33 cellular contexts compared by ENCODE assay signal in genomic region chr11:48167380-48167779, GRCh38. TPM values are rescaled to one million over a fixed set of nuclear protein-coding genes. Genes with fewer than 3 reads are reported as not detected.
"Had no signal": no experiment of that assay in that cellular context is flagged by ENCODE, and none has a peak within 500 bp of the region (broad histone marks: within the 10 kb centered on the region; RNA-seq: fewer than 3 reads in every experiment).

No MANE protein-coding gene starts in this region.

- H3K27me3 Mint-ChIP-seq: activated naive CD8-positive, alpha-beta T cell; progenitor cell of endocrine pancreas; stimulated activated naive CD8-positive, alpha-beta T cell treated with anti-CD3 and anti-CD28 coated beads, Interleukin-15, Interleukin-2, amounts not matched to agents 100 ng/mL and 50 ng/mL, for 24 hours had no signal

- H3K4me3 Mint-ChIP-seq: activated naive CD8-positive, alpha-beta T cell; activated T-cell treated with anti-CD3 and anti-CD28 coated beads, Interleukin-2, amount 50 U/mL, for 4 hours; endodermal cell; immature natural killer cell; natural killer cell; stimulated activated naive CD8-positive, alpha-beta T cell treated with anti-CD3 and anti-CD28 coated beads, Interleukin-15, Interleukin-2, amounts not matched to agents 100 ng/mL and 50 ng/mL, for 24 hours; T-helper 1 cell treated with Interleukin-12 subunit alpha and Interleukin-12 subunit beta and Interleukin-4 antibody, amounts not matched to agents 30 μg/mL and 1 μg/mL, for 36 hours had no signal

- ATAC-seq: activated T-cell treated with anti-CD3 and anti-CD28 coated beads, Interleukin-2, amount 50 U/mL, for 4 hours; foreskin keratinocyte; left lung; natural killer cell; upper lobe of right lung had no signal

- H3K4me2 ChIP-seq: hepatocyte had no signal

- H3K4me3 ChIP-seq: adrenal gland, coronary artery, esophagus squamous epithelium, hepatocyte, left lung, thyroid gland, upper lobe of right lung had no signal

- H3K9me3 Mint-ChIP-seq: activated T-cell treated with anti-CD3 and anti-CD28 coated beads, Interleukin-2, amount 50 U/mL, for 4 hours; activated T-helper 2 cell treated with anti-CD3 and anti-CD28 coated beads, Interferon-gamma antibody, Interleukin-2, Interleukin-4, amounts not matched to agents 10 μg/mL and 5 μg/mL and 100 μg/mL, durations not matched to agents 14 hours and 24 hours and 36 hours; endodermal cell; immature natural killer cell; natural killer cell; stimulated activated naive CD8-positive, alpha-beta T cell treated with anti-CD3 and anti-CD28 coated beads, Interleukin-15, Interleukin-2, amounts not matched to agents 100 ng/mL and 50 ng/mL, for 24 hours; T-helper 1 cell treated with Interleukin-12 subunit alpha and Interleukin-12 subunit beta and Interleukin-4 antibody, amounts not matched to agents 30 μg/mL and 1 μg/mL, for 36 hours had no signal

- H3K4me1 Mint-ChIP-seq: endodermal cell had no signal

- H3K27ac ChIP-seq: adrenal gland, coronary artery, esophagus squamous epithelium, foreskin keratinocyte, hepatocyte, left lung, thyroid gland, upper lobe of right lung had no signal

- H2AFZ ChIP-seq: hepatocyte had no signal

- H3K9me3 ChIP-seq: adrenal gland, esophagus squamous epithelium, left lung, thyroid gland, upper lobe of right lung had no signal

- H3K4me1 ChIP-seq: foreskin keratinocyte had no signal

- H3K79me2 ChIP-seq: hepatocyte had no signal

- H3K27me3 ChIP-seq: adrenal gland, esophagus squamous epithelium, foreskin keratinocyte, hepatocyte, left lung, thyroid gland, upper lobe of right lung had no signal

- DNase-seq: activated CD4-positive, alpha-beta T cell treated with anti-CD3 and anti-CD28 coated beads for 4 hours; activated CD4-positive, alpha-beta T cell treated with anti-CD3 and anti-CD28 coated beads, Interleukin-2, amount 50 U/mL, for 48 hours; activated CD4-positive, CD25-positive, alpha-beta regulatory T cell; activated CD8-positive, alpha-beta memory T cell treated with anti-CD3 and anti-CD28 coated beads, Interleukin-2, amount 50 U/mL, for 48 hours; activated naive CD4-positive, alpha-beta T cell; activated T-cell treated with anti-CD3 and anti-CD28 coated beads, Interleukin-2, amount 50 U/mL, for 4 hours; adrenal gland; cerebellar nuclear complex; endodermal cell; esophagus squamous epithelium; foreskin keratinocyte; immature natural killer cell; left lung; midbrain; natural killer cell; retina; stimulated activated CD4-positive, alpha-beta T cell treated with anti-CD3 and anti-CD28 coated beads, Interleukin-12 subunit alpha, Interleukin-12 subunit beta, amount 100 ng/mL, for 4 hours; stimulated activated CD4-positive, alpha-beta T cell treated with anti-CD3 and anti-CD28 coated beads, Interleukin-4, amount 100 ng/mL, for 4 hours; substantia nigra; thyroid gland; upper lobe of right lung had no signal

- H3K27ac Mint-ChIP-seq: activated naive CD8-positive, alpha-beta T cell; activated T-helper 2 cell treated with anti-CD3 and anti-CD28 coated beads, Interferon-gamma antibody, Interleukin-2, Interleukin-4, amounts not matched to agents 10 μg/mL and 5 μg/mL and 100 μg/mL, durations not matched to agents 14 hours and 24 hours and 36 hours; endodermal cell; stimulated activated naive CD8-positive, alpha-beta T cell treated with anti-CD3 and anti-CD28 coated beads, Interleukin-15, Interleukin-2, amounts not matched to agents 100 ng/mL and 50 ng/mL, for 24 hours; T-helper 1 cell treated with Interleukin-12 subunit alpha and Interleukin-12 subunit beta and Interleukin-4 antibody, amounts not matched to agents 30 μg/mL and 1 μg/mL, for 36 hours had no signal

RNA-seq across cellular contexts. Expression of gene OR4B1, which starts 49.2 kb away (rescaled TPM):
- total RNA-seq: activated CD8-positive, alpha-beta memory T cell treated with anti-CD3 and anti-CD28 coated beads for 36 hours; activated T-cell treated with anti-CD3 and anti-CD28 coated beads, Interleukin-2, amount 50 U/mL, for 4 hours; activated T-helper 2 cell treated with anti-CD3 and anti-CD28 coated beads, Interferon-gamma antibody, Interleukin-2, Interleukin-4, amounts not matched to agents 10 μg/mL and 5 μg/mL and 100 μg/mL, durations not matched to agents 14 hours and 24 hours and 36 hours; adrenal gland; endodermal cell; esophagus squamous epithelium; foreskin keratinocyte; glomerular endothelial cell; hepatocyte; kidney epithelial cell; left lung; lung microvascular endothelial cell; natural killer cell; osteocyte; progenitor cell of endocrine pancreas; thyroid gland; upper lobe of right lung had no signal
- polyA plus RNA-seq: adrenal gland, foreskin keratinocyte, hepatocyte, immature natural killer cell had no signal
